In the genomic region with DNA sequence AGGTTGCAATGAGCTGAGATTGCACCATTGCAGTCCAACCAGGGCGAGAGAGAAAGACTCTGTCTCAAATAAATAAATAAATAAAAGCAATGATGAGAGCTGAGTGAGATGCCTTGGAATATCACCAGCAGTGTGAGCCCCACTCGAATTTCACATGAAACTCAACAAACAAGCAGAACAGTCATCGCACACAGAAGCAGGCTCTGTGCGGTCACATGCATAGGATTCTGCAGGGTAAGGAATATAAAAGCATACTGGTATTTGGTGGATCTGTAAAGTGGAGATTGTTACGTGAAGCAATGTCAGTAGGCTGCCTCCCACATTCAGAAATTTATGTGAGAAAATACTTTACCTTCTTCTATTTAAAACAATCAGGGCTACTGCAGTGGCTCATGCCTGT, we compare ENCODE assay signal across 30 cellular contexts. TPM values are rescaled to one million over a fixed set of nuclear protein-coding genes. Genes with fewer than 3 reads are reported as not detected.
DNase-seq lines count a peak whose midpoint lies in the region; ATAC-seq and TF ChIP-seq lines count a peak whose summit lies in the region.
"Had no signal": no experiment of that assay in that cellular context is flagged by ENCODE, and none has a peak within 500 bp of the region (broad histone marks: within the 10 kb centered on the region; RNA-seq: fewer than 3 reads in every experiment).

No MANE protein-coding gene starts in this region.

- H3K36me3 ChIP-seq in GM23248 (ENCODE audit: low read depth) (no peaks in the 10 kb centered on the region), osteoblast (ENCODE audit: insufficient read depth, low read length) (no peaks in the 10 kb centered on the region)
- H3K36me3 ChIP-seq: sigmoid colon, WERI-Rb-1 had no signal

- H4K20me1 ChIP-seq in GM23248 (ENCODE audit: insufficient read depth) (no peaks in the 10 kb centered on the region), osteoblast (ENCODE audit: insufficient read depth, low read length) (no peaks in the 10 kb centered on the region)

- ATAC-seq in HG02759 (IDR thresholded peaks at IDR 0.05; ENCODE audit: unreplicated experiment): no peak
- ATAC-seq: gastroesophageal sphincter, K562, mucosa of descending colon, SK-N-SH treated with all-trans-retinoic acid at 6 μM for 48 hours had no signal

- H3K4me3 Mint-ChIP-seq in activated naive CD4-positive, alpha-beta T cell treated with anti-CD3 and anti-CD28 coated beads, Interleukin-2, amount 10 ng/mL, durations not matched to agents 7 days and 5 days: no peak overlapping the region
- H3K4me3 Mint-ChIP-seq: activated CD4-positive, alpha-beta T cell treated with anti-CD3 and anti-CD28 coated beads, Interleukin-2, amount 10 ng/mL, durations not matched to agents 24 days and 14 days; activated naive CD4-positive, alpha-beta T cell treated with anti-CD3 and anti-CD28 coated beads for 36 hours; CD4-positive, CD25-positive, alpha-beta regulatory T cell; HFFc6; nephron had no signal

- no peak overlapping the region for H3K27ac ChIP-seq in GM23248
- peak overlapping the region; percentile 6 for H3K27ac ChIP-seq in osteoblast (ENCODE audit: low read depth, low read length)
- H3K27ac ChIP-seq: gastroesophageal sphincter, RWPE1, sigmoid colon, stomach, tibial artery, WERI-Rb-1 had no signal

- in situ Hi-C loops in GM23248 (cut with MboI): no loop called here
- in situ Hi-C loops in SK-MEL-5 (cut with HindIII; ENCODE audit: low pct_unique_long_range_greater_than_20kb, low sequenced_read_pairs): no loop called here

- H3K9me3 Mint-ChIP-seq in activated naive CD4-positive, alpha-beta T cell treated with anti-CD3 and anti-CD28 coated beads, Interleukin-2, amount 10 ng/mL, durations not matched to agents 7 days and 5 days: peaks cover 10% of the 10 kb centered on the region
- H3K9me3 Mint-ChIP-seq: HFFc6, nephron had no signal

- H3K9me3 ChIP-seq in GM23248 (ENCODE audit: low read depth): no peaks in the 10 kb centered on the region
- H3K9me3 ChIP-seq in osteoblast (ENCODE audit: low read depth, low read length): no peaks in the 10 kb centered on the region
- H3K9me3 ChIP-seq: gastroesophageal sphincter, mucosa of descending colon, sigmoid colon, stomach, tibial artery had no signal

- H3F3A ChIP-seq in GM23248 (ENCODE audit: insufficient read depth): peaks cover 9% of the 10 kb centered on the region

- no peak overlapping the region for H3K4me3 ChIP-seq in GM23248
- H3K4me3 ChIP-seq in fibroblast of mammary gland (ENCODE audit: control insufficient read depth, low read depth, low read length): no peak overlapping the region
- H3K4me3 ChIP-seq in osteoblast (ENCODE audit: insufficient read depth, low read length): no peak overlapping the region
- H3K4me3 ChIP-seq: gastroesophageal sphincter, K562, mucosa of descending colon, sigmoid colon, stomach, tibial artery had no signal

- DNase-seq in GM23248 (peak; percentile 24), SK-MEL-5 (ENCODE audit: low read depth, low spot score) (peak; percentile 81), fibroblast of mammary gland (ENCODE audit: low read depth) (peak; percentile 31), osteoblast (ENCODE audit: insufficient read length, low spot score, missing footprints) (peak; percentile 66), SIG-M5 treated with dmso at 0.1 percent for 504 hours (lab: John Stamatoyannopoulos, UW; ENCODE audit: unreplicated experiment) (no peak)
- DNase-seq in activated naive CD4-positive, alpha-beta T cell treated with anti-CD3 and anti-CD28 coated beads, Interleukin-2, amount 10 ng/mL, durations not matched to agents 7 days and 5 days: no peak
- no peak for DNase-seq in activated effector memory CD4-positive, alpha-beta T cell treated with Interleukin-2 at 50 U/mL for 16 hours
- DNase-seq: activated CD4-positive, alpha-beta T cell treated with anti-CD3 and anti-CD28 coated beads, Interleukin-2, amount 10 ng/mL, durations not matched to agents 24 days and 14 days; activated naive CD4-positive, alpha-beta T cell treated with anti-CD3 and anti-CD28 coated beads for 36 hours; activated T-cell treated with anti-CD3 and anti-CD28 coated beads, Interleukin-2, amount 50 U/mL, for 48 hours; CD4-positive, CD25-positive, alpha-beta regulatory T cell; GDM1; HFFc6; MM.1S; mucosa of descending colon; NCI-H1436 treated with DMSO at 0.1 percent for 48 hours; NCI-H2107; NCI-H69; posterior cingulate gyrus; sigmoid colon; stimulated activated CD4-positive, alpha-beta T cell treated with anti-CD3 and anti-CD28 coated beads, Interleukin-15, amount 100 ng/mL, for 24 hours; stomach; tibial artery; WERI-Rb-1 had no signal

- H3K36me3 Mint-ChIP-seq in activated naive CD4-positive, alpha-beta T cell treated with anti-CD3 and anti-CD28 coated beads, Interleukin-2, amount 10 ng/mL, durations not matched to agents 7 days and 5 days: peaks cover 42% of the 10 kb centered on the region

- no peaks in the 10 kb centered on the region for H3K27me3 Mint-ChIP-seq in activated naive CD4-positive, alpha-beta T cell treated with anti-CD3 and anti-CD28 coated beads, Interleukin-2, amount 10 ng/mL, durations not matched to agents 7 days and 5 days
- H3K27me3 Mint-ChIP-seq: activated CD4-positive, alpha-beta T cell treated with anti-CD3 and anti-CD28 coated beads, Interleukin-2, amount 10 ng/mL, durations not matched to agents 24 days and 14 days; CD4-positive, CD25-positive, alpha-beta regulatory T cell had no signal

- H3K79me2 ChIP-seq in GM23248 (ENCODE audit: insufficient read depth) (no peaks in the 10 kb centered on the region), osteoblast (ENCODE audit: insufficient read depth, low read length) (no peaks in the 10 kb centered on the region)

- H3K9me2 ChIP-seq in GM23248 (ENCODE audit: insufficient read depth): no peaks in the 10 kb centered on the region

- H2AFZ ChIP-seq in GM23248: no peak overlapping the region
- no peak overlapping the region for H2AFZ ChIP-seq in osteoblast (ENCODE audit: low read length)

- H3K27ac Mint-ChIP-seq in activated naive CD4-positive, alpha-beta T cell treated with anti-CD3 and anti-CD28 coated beads, Interleukin-2, amount 10 ng/mL, durations not matched to agents 7 days and 5 days: no peak overlapping the region
- H3K27ac Mint-ChIP-seq: activated CD4-positive, alpha-beta T cell treated with anti-CD3 and anti-CD28 coated beads, Interleukin-2, amount 10 ng/mL, durations not matched to agents 24 days and 14 days; activated naive CD4-positive, alpha-beta T cell treated with anti-CD3 and anti-CD28 coated beads for 36 hours; CD4-positive, CD25-positive, alpha-beta regulatory T cell; HFFc6; nephron had no signal

- CTCF ChIA-PET in activated naive CD4-positive, alpha-beta T cell treated with anti-CD3 and anti-CD28 coated beads, Interleukin-2, amount 10 ng/mL, durations not matched to agents 7 days and 5 days (lab: Charles Lee): no interaction called here

- no peak overlapping the region for H3K9ac ChIP-seq in GM23248

- WGBS in GM23248 (ENCODE audit: low coverage in 1 of 2, low lambda C conversion rate in 2 of 2, missing lambda C conversion rate in 2 of 2), 2 experiments: 97 to 98% methylated on average over 5 of the region's 5 CpGs

- TF ChIP-seq CTCF in fibroblast of mammary gland (conservative IDR thresholded peaks at IDR 0.05; ENCODE audit: control insufficient read depth, insufficient read depth, low read depth, low read length) (no peak), osteoblast (IDR thresholded peaks at IDR 0.05; ENCODE audit: extremely low read depth, low read depth, low read length) (no peak)

- H3K4me2 ChIP-seq in GM23248 (ENCODE audit: unreplicated experiment): no peak overlapping the region
- H3K4me2 ChIP-seq in osteoblast (ENCODE audit: insufficient read depth, low read length): no peak overlapping the region

- H3K27me3 ChIP-seq in GM23248 (replicated peaks; ENCODE audit: insufficient read depth) (no peaks in the 10 kb centered on the region), osteoblast (ENCODE audit: insufficient read depth, low read length) (no peaks in the 10 kb centered on the region)
- H3K27me3 ChIP-seq: gastroesophageal sphincter, sigmoid colon, stomach, tibial artery had no signal

- H3K4me1 Mint-ChIP-seq in activated naive CD4-positive, alpha-beta T cell treated with anti-CD3 and anti-CD28 coated beads, Interleukin-2, amount 10 ng/mL, durations not matched to agents 7 days and 5 days: peaks cover 16% of the 10 kb centered on the region
- H3K4me1 Mint-ChIP-seq: nephron had no signal

- H3K4me1 ChIP-seq in GM23248 (ENCODE audit: insufficient read depth) (peaks cover 13% of the 10 kb centered on the region), osteoblast (ENCODE audit: insufficient read depth, low read length) (peaks cover 22% of the 10 kb centered on the region)
- H3K4me1 ChIP-seq: gastroesophageal sphincter, sigmoid colon, tibial artery had no signal

RNA-seq across cellular contexts. Expression of a gene that starts 18.0 kb away (rescaled TPM):
- 0.43 and 1.8 TPM in 2 replicates for total RNA-seq in GM23248 (2014; rRNA removed; shearing (Covaris generic))
- polyA plus RNA-seq in GM23248 (2016; fragmentation: Nextera tagmentation; extraction: Ambion mirVana): 2.0 and 2.3 TPM in 2 replicates
- 12.7 and 15.5 TPM in 2 replicates for total RNA-seq in SK-MEL-5 (2014; rRNA removed; shearing (Covaris generic))
- polyA plus RNA-seq in SK-MEL-5 (2015; cell fraction: cytosol; rRNA removed): 20.7 and 26.9 TPM in 2 replicates
- 6.3 and 8.1 TPM in 2 replicates for polyA plus RNA-seq in SK-MEL-5 (2015; cell fraction: nucleus; rRNA removed)
- 2.2 and 2.7 TPM in 2 replicates for total RNA-seq in osteoblast

Comparison
In these comparisons a context has a peak if more than half of its experiments do, and no peak if none do; other contexts are left out.
1. DNase-seq: peak in GM23248 (single experiment), SK-MEL-5 (single experiment), fibroblast of mammary gland (single experiment) and osteoblast (single experiment); none in activated naive CD4-positive, alpha-beta T cell treated with anti-CD3 and anti-CD28 coated beads, Interleukin-2, amount 10 ng/mL, durations not matched to agents 7 days and 5 days (single experiment), activated effector memory CD4-positive, alpha-beta T cell treated with Interleukin-2 at 50 U/mL for 16 hours (single experiment) and SIG-M5 treated with dmso at 0.1 percent for 504 hours (single experiment).